11 cellular contexts compared by ENCODE assay signal in genomic region chr6:118574051-118574865, GRCh38. TPM values are rescaled to one million over a fixed set of nuclear protein-coding genes. Genes with fewer than 3 reads are reported as not detected.
DNase-seq lines count a peak whose midpoint lies in the region; ATAC-seq and TF ChIP-seq lines count a peak whose summit lies in the region.
"Had no signal": no experiment of that assay in that cellular context is flagged by ENCODE, and none has a peak within 500 bp of the region (broad histone marks: within the 10 kb centered on the region; RNA-seq: fewer than 3 reads in every experiment).

No MANE protein-coding gene starts in this region.

- no peak overlapping the region for H3K4me3 Mint-ChIP-seq in activated T-cell treated with anti-CD3 and anti-CD28 coated beads, Interleukin-2, amount 50 U/mL, for 24 hours

- H3K36me3 ChIP-seq in rectal smooth muscle tissue (ENCODE audit: control insufficient read depth, insufficient read depth, low read length) = no peaks in the 10 kb centered on the region

- ATAC-seq in GM19455 (IDR thresholded peaks at IDR 0.05; ENCODE audit: unreplicated experiment) = no peak
- no peak for ATAC-seq in HG03571 (IDR thresholded peaks at IDR 0.05; ENCODE audit: unreplicated experiment)
- ATAC-seq: PC-3, right cardiac atrium had no signal

- peaks cover 44% of the 10 kb centered on the region for H3K9me3 Mint-ChIP-seq in activated T-cell treated with anti-CD3 and anti-CD28 coated beads, Interleukin-2, amount 50 U/mL, for 24 hours

- no peaks in the 10 kb centered on the region for H3K4me1 ChIP-seq in rectal smooth muscle tissue (ENCODE audit: control insufficient read depth, insufficient read depth, low read length)

- no peak overlapping the region for H3K27ac ChIP-seq in rectal smooth muscle tissue (ENCODE audit: low read depth, low read length)

- no peak for TF ChIP-seq CTCF in epithelial cell of esophagus (IDR thresholded peaks at IDR 0.05; ENCODE audit: insufficient read depth, low read depth, low read length, missing control alignments)

- DNase-seq in activated T-cell treated with anti-CD3 and anti-CD28 coated beads, Interleukin-2, amount 50 U/mL, for 24 hours = no peak
- DNase-seq in activated T-cell treated with anti-CD3 and anti-CD28 coated beads for 4 hours (no peak), RKO (ENCODE audit: low spot score) (peak; percentile 14), epithelial cell of esophagus (ENCODE audit: low read depth) (peak; percentile 81), posterior vena cava (ENCODE audit: low spot score) (no peak)
- DNase-seq: MM.1S, PC-3, right cardiac atrium had no signal

- peaks cover 13% of the 10 kb centered on the region for H3K4me1 Mint-ChIP-seq in activated T-cell treated with anti-CD3 and anti-CD28 coated beads, Interleukin-2, amount 50 U/mL, for 24 hours (ENCODE audit: low read depth)

- peaks cover 60% of the 10 kb centered on the region for H3K36me3 Mint-ChIP-seq in activated T-cell treated with anti-CD3 and anti-CD28 coated beads, Interleukin-2, amount 50 U/mL, for 24 hours (ENCODE audit: low read depth)

- H3K4me3 ChIP-seq in epithelial cell of esophagus (ENCODE audit: low read length) (no peak overlapping the region), rectal smooth muscle tissue (ENCODE audit: low read length) (peak overlapping the region; percentile 19)

- intact Hi-C loops in posterior vena cava (cut with DNase I) = loop anchor here in 1 of 2 donors (10.0 kb wide), 1 partner anchor 289 kb away; no protein-coding TSS in a partner anchor

- no peak overlapping the region for H3K9ac ChIP-seq in rectal smooth muscle tissue (ENCODE audit: low read length)

- H3K27ac Mint-ChIP-seq in activated T-cell treated with anti-CD3 and anti-CD28 coated beads, Interleukin-2, amount 50 U/mL, for 24 hours = peak overlapping the region; percentile 16

- H3K27me3 Mint-ChIP-seq in activated T-cell treated with anti-CD3 and anti-CD28 coated beads, Interleukin-2, amount 50 U/mL, for 24 hours = no peaks in the 10 kb centered on the region

- H3K27me3 ChIP-seq in rectal smooth muscle tissue (ENCODE audit: control insufficient read depth, insufficient read depth, low read length) = no peaks in the 10 kb centered on the region

RNA-seq across cellular contexts. Expression of gene PLN, which starts 26.2 kb away (rescaled TPM):
- total RNA-seq in posterior vena cava = 100 to 1,000 TPM; 234 to 277 TPM
- total RNA-seq: PC-3 had no signal

Comparison
In these comparisons a context has a peak if more than half of its experiments do, and no peak if none do; other contexts are left out.
1. DNase-seq: peak in RKO (single experiment) and epithelial cell of esophagus (single experiment); none in activated T-cell treated with anti-CD3 and anti-CD28 coated beads, Interleukin-2, amount 50 U/mL, for 24 hours (single experiment), activated T-cell treated with anti-CD3 and anti-CD28 coated beads for 4 hours (single experiment) and posterior vena cava (single experiment).